ENCODE assay signal across 8 cellular contexts in genomic region chr11:123301696-123302400, GRCh38.
DNase-seq lines count a peak whose midpoint lies in the region; ATAC-seq and TF ChIP-seq lines count a peak whose summit lies in the region.

No MANE protein-coding gene starts in this region.

- H2AFZ ChIP-seq in H9 (ENCODE audit: low read length): no peak overlapping the region

- no peaks in the 10 kb centered on the region for H3K79me2 ChIP-seq in H9 (ENCODE audit: insufficient read depth, low read length)

- no peaks in the 10 kb centered on the region for H3K36me3 ChIP-seq in duodenal mucosa (ENCODE audit: control insufficient read depth in 1 of 2, insufficient read depth in 2 of 2, low read length in 2 of 2)

- H2BK12ac ChIP-seq in H9 (ENCODE audit: insufficient read length, low read depth, low read length): no peak overlapping the region

- H3T11ph ChIP-seq in H9 (ENCODE audit: low read length): no peak overlapping the region

- no CpG with 5 or more reads among the region's 56 CpGs for WGBS in H9 (ENCODE audit: extremely low coverage, insufficient read length, low lambda C conversion rate)

- H3K9me3 Mint-ChIP-seq in H9 (no peaks in the 10 kb centered on the region), memory B cell (no peaks in the 10 kb centered on the region)

- H3K56ac ChIP-seq in H9 (ENCODE audit: insufficient read length, low read depth, low read length): no peak overlapping the region

- H3K4me1 ChIP-seq in H9 (ENCODE audit: insufficient read depth, low read length): 0 out of 2 replicates have a peak, but pooled peaks cover 1% of the 10 kb centered on the region
- peaks cover 9 to 12% of the 10 kb centered on the region in 2 donors for H3K4me1 ChIP-seq in duodenal mucosa (ENCODE audit: control insufficient read depth in 1 of 2, insufficient read depth in 2 of 2, low read length in 2 of 2)

- H3K14ac ChIP-seq in H9 (ENCODE audit: insufficient read depth, low read length): no peak overlapping the region

- no peaks in the 10 kb centered on the region for H4K20me1 ChIP-seq in H9 (ENCODE audit: control insufficient read depth, insufficient read depth, insufficient read length)

- no peaks in the 10 kb centered on the region for H3K36me3 Mint-ChIP-seq in H9 (ENCODE audit: insufficient read depth in 1 of 3, low read depth in 3 of 3)
- no peaks in the 10 kb centered on the region for H3K36me3 Mint-ChIP-seq in memory B cell

- no peak overlapping the region for H2BK5ac ChIP-seq in H9 (ENCODE audit: insufficient read length, low read length)

- H2BK120ac ChIP-seq in H9 (ENCODE audit: low read depth, low read length, poor library complexity, severe bottlenecking): no peak overlapping the region

- no peaks in the 10 kb centered on the region for H3K79me1 ChIP-seq in H9 (ENCODE audit: insufficient read depth, low read depth, low read length, poor library complexity, severe bottlenecking)

- H3K18ac ChIP-seq in H9 (ENCODE audit: insufficient read length, low read depth, low read length): no peak overlapping the region

- peak overlapping the region; percentile 70 to 84 for H3K4me3 Mint-ChIP-seq in H9
- peak overlapping the region; percentile 77 for H3K4me3 Mint-ChIP-seq in memory B cell

- H2AK5ac ChIP-seq in H9 (ENCODE audit: insufficient read length, low read length): no peak overlapping the region

- H3K9ac ChIP-seq in H9 (ENCODE audit: extremely low read depth, insufficient read length, low read length): no peak overlapping the region
- H3K9ac ChIP-seq in duodenal mucosa (ENCODE audit: low read depth in 1 of 2, low read length in 2 of 2): peak overlapping the region in 1 of 2 donors; percentile 44

- H3K4me2 ChIP-seq in H9 (ENCODE audit: insufficient read depth, insufficient read length, low read length): peak overlapping the region; percentile 56

- H4K8ac ChIP-seq in H9 (replicated peaks; ENCODE audit: insufficient read length, low read depth, low read length): no peak overlapping the region

- peak; percentile 93 for DNase-seq in ELF-1 (ENCODE audit: low read depth, low spot score)
- peak; percentile 82 for DNase-seq in H9
- DNase-seq in MV-4-11 (lab: John Stamatoyannopoulos, UW): peak; percentile 30
- peak; percentile 62 for DNase-seq in activated CD4-positive, alpha-beta T cell treated with anti-CD3 and anti-CD28 coated beads, Interleukin-2, amount 50 U/mL, for 1 hour
- DNase-seq in memory B cell (ENCODE audit: low spot score in 2 of 2): peak; percentile 43 to 53
- DNase-seq in stimulated activated CD8-positive, alpha-beta memory T cell treated with anti-CD3 and anti-CD28 coated beads, Interleukin-12 subunit alpha, Interleukin-12 subunit beta, amount 100 ng/mL, for 24 hours (ENCODE audit: extremely low read depth): peak; percentile 30
- DNase-seq in NCI-H187 treated with DMSO at 0.1 percent for 48 hours (lab: John Stamatoyannopoulos, UW): no peak

- H2BK20ac ChIP-seq in H9 (ENCODE audit: low read depth, low read length, poor library complexity, severe bottlenecking): no peak overlapping the region

- H3K27me3 ChIP-seq in H9 (ENCODE audit: insufficient read depth, low read length): peaks cover 7% of the 10 kb centered on the region
- H3K27me3 ChIP-seq in duodenal mucosa (ENCODE audit: control insufficient read depth in 1 of 2, insufficient read depth in 2 of 2, low read length in 2 of 2): peaks cover 0 to 8% of the 10 kb centered on the region in 2 donors

- H3K23ac ChIP-seq in H9 (ENCODE audit: insufficient read length, low read depth, low read length): no peak overlapping the region

- H3K4me1 Mint-ChIP-seq in H9: peaks cover 29 to 33% of the 10 kb centered on the region in 2 experiments
- H3K4me1 Mint-ChIP-seq in memory B cell: peaks cover 20% of the 10 kb centered on the region

- peaks cover 6% of the 10 kb centered on the region for H3K23me2 ChIP-seq in H9 (ENCODE audit: insufficient read length, low read depth, low read length, poor library complexity, severe bottlenecking)

- H3K4ac ChIP-seq in H9 (ENCODE audit: low read depth, low read length): no peak overlapping the region

- no peak overlapping the region for H2BK15ac ChIP-seq in H9 (ENCODE audit: low read depth, low read length)

- H3K27ac ChIP-seq in H9 (ENCODE audit: insufficient read length, low read depth, low read length) (no peak overlapping the region), duodenal mucosa (ENCODE audit: low read depth, low read length) (no peak overlapping the region)

- peak overlapping the region; percentile 37 to 59 for H3K4me3 ChIP-seq in duodenal mucosa (ENCODE audit: low read depth in 1 of 2, low read length in 2 of 2)

- H3K27me3 Mint-ChIP-seq in H9 (ENCODE audit: low read depth): peaks cover 51% of the 10 kb centered on the region
- peaks cover 6% of the 10 kb centered on the region for H3K27me3 Mint-ChIP-seq in memory B cell

- H3K27ac Mint-ChIP-seq in H9: no peak overlapping the region
- H3K27ac Mint-ChIP-seq in memory B cell: no peak overlapping the region

- H3K9me3 ChIP-seq in H9 (ENCODE audit: control insufficient read depth, low read depth, low read length): no peaks in the 10 kb centered on the region
- H3K9me3 ChIP-seq in duodenal mucosa (ENCODE audit: control insufficient read depth in 1 of 2, low read length in 2 of 2): no peaks in the 10 kb centered on the region

- peak; percentile 95 for TF ChIP-seq CTCF in H9 (conservative IDR thresholded peaks at IDR 0.05)

- peak; percentile 81 for ATAC-seq in memory B cell (ENCODE audit: low read depth)

- no peak overlapping the region for H4K5ac ChIP-seq in H9 (ENCODE audit: insufficient read length, low read depth, low read length)

- no peak overlapping the region for H4K91ac ChIP-seq in H9 (ENCODE audit: insufficient read length, low read depth, low read length)
